ENCODE assay signal across 8 cellular contexts in genomic region chr12:56266634-56267442, GRCh38. TPM values are rescaled to one million over a fixed set of nuclear protein-coding genes. Genes with fewer than 3 reads are reported as not detected.
DNase-seq lines count a peak whose midpoint lies in the region; ATAC-seq, FAIRE-seq and TF ChIP-seq lines count a peak whose summit lies in the region.

Gene COQ10A (plus strand): TSS chr12:56266942. CDS start chr12:56267119, 177 bp downstream.

- H3K4me2 ChIP-seq in smooth muscle cell = peak within 1 kb of the TSS; percentile 90

- peak within 1 kb of the TSS; percentile 97 for H3K27ac Mint-ChIP-seq in WTC11

- H3K4me3 ChIP-seq in bronchial epithelial cell (ENCODE audit: low read depth, low read length) (peak within 1 kb of the TSS; percentile 76), smooth muscle cell (peak within 1 kb of the TSS; percentile 76)

- H3K4me1 ChIP-seq in smooth muscle cell (ENCODE audit: low read depth) = peaks cover 4% of the 10 kb centered on the region

- H3K9me3 ChIP-seq in smooth muscle cell (replicated peaks; ENCODE audit: low read depth) = no peaks in the 10 kb centered on the region

- H3K27me3 ChIP-seq in bronchial epithelial cell (ENCODE audit: control insufficient read depth, insufficient read depth, low read length) (no peaks in the 10 kb centered on the region), smooth muscle cell (ENCODE audit: low read depth) (no peaks in the 10 kb centered on the region)

- H3K9ac ChIP-seq in smooth muscle cell (ENCODE audit: low read depth) = peak within 1 kb of the TSS; percentile 88

- peaks cover 3% of the 10 kb centered on the region for H3K36me3 ChIP-seq in bronchial epithelial cell (ENCODE audit: control insufficient read depth, insufficient read depth, low read length)
- no peaks in the 10 kb centered on the region for H3K36me3 ChIP-seq in smooth muscle cell (ENCODE audit: low read depth)

- 2% methylated on average over 48 of the region's 71 CpGs for WGBS in smooth muscle cell (ENCODE audit: low lambda C conversion rate)

- POLR2A ChIA-PET in WTC11 (lab: Charles Lee) = interaction anchor here (0.5 to 2.4 kb wide), 14 partner anchors 9 to 183 kb away, joined by 3 to 13 read pairs (median 3); partner anchors contain the start of genes ANKRD52, CNPY2, RNF41 and SMARCC2

- DNase-seq in AG08395 (ENCODE audit: low spot score) = peak; percentile 94
- DNase-seq in NCI-H2227 (lab: John Stamatoyannopoulos, UW; ENCODE audit: unreplicated experiment) = peak; percentile 88
- peak; percentile 92 for DNase-seq in WTC11 (ENCODE audit: low spot score)
- DNase-seq in bronchial epithelial cell (ENCODE audit: low read depth) = peak; percentile 79
- peak; percentile 99 for DNase-seq in iPS-NIHi7 (ENCODE audit: extremely low spot score)
- peak; percentile 93 for DNase-seq in smooth muscle cell (lab: John Stamatoyannopoulos, UW; ENCODE audit: unreplicated experiment)

- H3K27ac ChIP-seq in smooth muscle cell (ENCODE audit: low read depth) = peak within 1 kb of the TSS; percentile 90

- no peak for TF ChIP-seq CTCF in WTC11 (IDR thresholded peaks at IDR 0.05)
- peak; percentile 84 for TF ChIP-seq CTCF in bronchial epithelial cell (IDR thresholded peaks at IDR 0.05; ENCODE audit: insufficient read depth, low read length, severe bottlenecking)
- TF ChIP-seq CTCF in smooth muscle cell (IDR thresholded peaks at IDR 0.05; ENCODE audit: borderline replicate concordance, insufficient read depth, poor library complexity, severe bottlenecking) = peak; percentile 46

- peak within 1 kb of the TSS; percentile 84 for H3K4me3 Mint-ChIP-seq in WTC11

- H3K4me1 Mint-ChIP-seq in WTC11 = peaks cover 14% of the 10 kb centered on the region

- H4K20me1 ChIP-seq in smooth muscle cell (ENCODE audit: low read depth) = no peaks in the 10 kb centered on the region

- H3K36me3 Mint-ChIP-seq in WTC11 = peaks cover 21% of the 10 kb centered on the region

- H3K9me3 Mint-ChIP-seq in WTC11 = no peaks in the 10 kb centered on the region

- ATAC-seq in GM18870 (IDR thresholded peaks at IDR 0.05; ENCODE audit: unreplicated experiment) = peak; percentile 69
- peak; percentile 85 for ATAC-seq in HG03108 (IDR thresholded peaks at IDR 0.05; ENCODE audit: unreplicated experiment)
- peak; percentile 87 for ATAC-seq in WTC11

- peaks cover 20% of the 10 kb centered on the region for H3F3A ChIP-seq in smooth muscle cell (ENCODE audit: low read depth)

- peak within 1 kb of the TSS; percentile 85 for H2AFZ ChIP-seq in smooth muscle cell (ENCODE audit: low read depth)

- H3K27me3 Mint-ChIP-seq in WTC11 (ENCODE audit: low read depth) = no peaks in the 10 kb centered on the region

- no peak for FAIRE-seq in bronchial epithelial cell (lab: Jason Lieb, UNC)

- H3K79me2 ChIP-seq in smooth muscle cell (ENCODE audit: low read depth) = no peaks in the 10 kb centered on the region

- CTCF ChIA-PET in WTC11 (lab: Charles Lee) = interaction anchor here (0.6 to 3.9 kb wide), 34 partner anchors 9 to 368 kb away, joined by 3 to 66 read pairs (median 4); partner anchors contain the start of genes ANKRD52, CNPY2, ESYT1 and GLS2

TF ChIP-seq in WTC11, 78 proteins besides CTCF, POLR2A, EP300 and RAD21 (continues in another document):
- TF ChIP-seq RORB (CRISPR knock-in tag; IDR thresholded peaks at IDR 0.05) = no peak
- no peak for TF ChIP-seq ZNF671 (CRISPR knock-in tag; IDR thresholded peaks at IDR 0.05)
- peak; percentile 78 for TF ChIP-seq GABPB1 (CRISPR knock-in tag; IDR thresholded peaks at IDR 0.05)
- no peak for TF ChIP-seq IRF1 (CRISPR knock-in tag; IDR thresholded peaks at IDR 0.05)
- TF ChIP-seq MLX (CRISPR knock-in tag; IDR thresholded peaks at IDR 0.05) = no peak
- TF ChIP-seq FOXK1 (CRISPR knock-in tag; IDR thresholded peaks at IDR 0.05) = peak; percentile 91
- peak; percentile 39; the same call in 1 of the 2 replicates for TF ChIP-seq CREB1 (CRISPR knock-in tag; IDR thresholded peaks at IDR 0.05)
- TF ChIP-seq AFF4 (CRISPR knock-in tag; IDR thresholded peaks at IDR 0.05; ENCODE audit: borderline replicate concordance) = no peak
- no peak for TF ChIP-seq ZNF512 (CRISPR knock-in tag; IDR thresholded peaks at IDR 0.05; ENCODE audit: borderline replicate concordance)
- no peak for TF ChIP-seq ZNF416 (CRISPR knock-in tag; IDR thresholded peaks at IDR 0.05)

RNA-seq across cellular contexts. Expression of gene COQ10A, which starts in this region (rescaled TPM):
- total RNA-seq in WTC11 (2021) (22.7 to 26.2 TPM (median 24.4 TPM) in 3 replicates), bronchial epithelial cell (2.7 and 5.3 TPM in 2 replicates), smooth muscle cell (8.7 and 11.0 TPM in 2 replicates)
- polyA plus RNA-seq in smooth muscle cell = 9.8 and 16.8 TPM in 2 replicates

Comparison
In these comparisons a context has a peak if more than half of its experiments do, and no peak if none do; other contexts are left out.
1. Peak in every context shown above with its lines: DNase-seq, ATAC-seq, H3K4me3 ChIP-seq and H3K27ac ChIP-seq.